ENCODE assay signal across 8 cellular contexts in genomic region chr9:15299374-15299939, GRCh38. TPM values are rescaled to one million over a fixed set of nuclear protein-coding genes. Genes with fewer than 3 reads are reported as not detected.
DNase-seq lines count a peak whose midpoint lies in the region; ATAC-seq and TF ChIP-seq lines count a peak whose summit lies in the region.

No MANE protein-coding gene starts in this region.

- no peaks in the 10 kb centered on the region for H3K27me3 ChIP-seq in Loucy (ENCODE audit: insufficient read depth, low read length, poor library complexity, severe bottlenecking)

- peak overlapping the region; percentile 13; the same call in 1 of the 2 replicates for H2AFZ ChIP-seq in Loucy (ENCODE audit: low read length)

- H3K27me3 Mint-ChIP-seq in activated naive CD8-positive, alpha-beta T cell treated with anti-CD3 and anti-CD28 coated beads for 36 hours, result no peaks in the 10 kb centered on the region
- no peaks in the 10 kb centered on the region for H3K27me3 Mint-ChIP-seq in stimulated activated memory B cell treated with anti-CD40 and anti-IgM and Interleukin-4, amounts not matched to agents 10 μg/mL and 1 μg/mL and 100 μg/mL, for 72 hours

- H3K9me2 ChIP-seq in Loucy (replicated peaks; ENCODE audit: low read depth, low read length), result no peaks in the 10 kb centered on the region

- peak overlapping the region; percentile 95 for H3K27ac Mint-ChIP-seq in activated naive CD8-positive, alpha-beta T cell treated with anti-CD3 and anti-CD28 coated beads for 36 hours
- H3K27ac Mint-ChIP-seq in stimulated activated memory B cell treated with anti-CD40 and anti-IgM and Interleukin-4, amounts not matched to agents 10 μg/mL and 1 μg/mL and 100 μg/mL, for 72 hours, result peak overlapping the region; percentile 45

- no peak for TF ChIP-seq CTCF in Loucy (conservative IDR thresholded peaks at IDR 0.05; ENCODE audit: low read length)

- peaks cover 40% of the 10 kb centered on the region for H3K36me3 Mint-ChIP-seq in activated naive CD8-positive, alpha-beta T cell treated with anti-CD3 and anti-CD28 coated beads for 36 hours
- peaks cover 11% of the 10 kb centered on the region for H3K36me3 Mint-ChIP-seq in stimulated activated memory B cell treated with anti-CD40 and anti-IgM and Interleukin-4, amounts not matched to agents 10 μg/mL and 1 μg/mL and 100 μg/mL, for 72 hours

- H3K9ac ChIP-seq in Loucy (ENCODE audit: low read depth, low read length, poor library complexity, severe bottlenecking), result peak overlapping the region; percentile 75

- H3K4me3 ChIP-seq in Loucy (ENCODE audit: low read length, poor library complexity, severe bottlenecking), result peak overlapping the region; percentile 74

- DNase-seq in CD1c-positive myeloid dendritic cell (ENCODE audit: extremely low spot score) (peak; percentile 41), left colon (no peak), Right ventricle myocardium superior (no peak), HPDE6-E6E7 (ENCODE audit: extremely low spot score) (no peak)
- peak; percentile 70 for DNase-seq in activated naive CD8-positive, alpha-beta T cell treated with anti-CD3 and anti-CD28 coated beads for 36 hours

- H3F3A ChIP-seq in Loucy (ENCODE audit: low read depth), result peaks cover 18% of the 10 kb centered on the region

- H3K4me3 Mint-ChIP-seq in activated naive CD8-positive, alpha-beta T cell treated with anti-CD3 and anti-CD28 coated beads for 36 hours, result peak overlapping the region; percentile 64
- no peak overlapping the region for H3K4me3 Mint-ChIP-seq in stimulated activated memory B cell treated with anti-CD40 and anti-IgM and Interleukin-4, amounts not matched to agents 10 μg/mL and 1 μg/mL and 100 μg/mL, for 72 hours

- H3K4me1 Mint-ChIP-seq in activated naive CD8-positive, alpha-beta T cell treated with anti-CD3 and anti-CD28 coated beads for 36 hours, result peaks cover 68% of the 10 kb centered on the region
- H3K4me1 Mint-ChIP-seq in stimulated activated memory B cell treated with anti-CD40 and anti-IgM and Interleukin-4, amounts not matched to agents 10 μg/mL and 1 μg/mL and 100 μg/mL, for 72 hours, result peaks cover 28% of the 10 kb centered on the region

- peaks cover 6% of the 10 kb centered on the region; the same call in 1 of the 2 replicates for H3K36me3 ChIP-seq in Loucy (ENCODE audit: insufficient read depth, low read length)

- peak overlapping the region; percentile 94 for H3K4me2 ChIP-seq in Loucy (ENCODE audit: low read depth, low read length, poor library complexity, severe bottlenecking)

- peaks cover 19% of the 10 kb centered on the region for H3K9me3 Mint-ChIP-seq in activated naive CD8-positive, alpha-beta T cell treated with anti-CD3 and anti-CD28 coated beads for 36 hours
- H3K9me3 Mint-ChIP-seq in stimulated activated memory B cell treated with anti-CD40 and anti-IgM and Interleukin-4, amounts not matched to agents 10 μg/mL and 1 μg/mL and 100 μg/mL, for 72 hours, result peaks cover 5% of the 10 kb centered on the region

- H3K9me3 ChIP-seq in Loucy (ENCODE audit: insufficient read depth, low read depth, low read length), result peaks cover 5% of the 10 kb centered on the region; the same call in 1 of the 2 replicates

- peak; percentile 90 for ATAC-seq in GM21447 (IDR thresholded peaks at IDR 0.05; ENCODE audit: unreplicated experiment)
- peak; percentile 85 for ATAC-seq in stimulated activated memory B cell treated with anti-CD40 and anti-IgM and Interleukin-4, amounts not matched to agents 10 μg/mL and 1 μg/mL and 100 μg/mL, for 72 hours
- no peak for ATAC-seq in left colon
- no peak for ATAC-seq in Right ventricle myocardium superior (ENCODE audit: poor library complexity)

- peaks cover 47% of the 10 kb centered on the region for H3K79me2 ChIP-seq in Loucy (ENCODE audit: insufficient read depth, low read length)

- intact Hi-C loops in left colon (cut with DNase I, micrococcal nuclease), result loop anchor here in 1 of 2 donors (10.0 kb wide), 1 partner anchor 115 kb away; no protein-coding TSS in a partner anchor
- intact Hi-C loops in Right ventricle myocardium superior (cut with DNase I), result no loop called here

- H4K20me1 ChIP-seq in Loucy (ENCODE audit: insufficient read depth, low read length, poor library complexity, severe bottlenecking), result no peaks in the 10 kb centered on the region

- peaks cover 66% of the 10 kb centered on the region for H3K4me1 ChIP-seq in Loucy (ENCODE audit: insufficient read depth, low read length, poor library complexity, severe bottlenecking)

RNA-seq across cellular contexts. Expression of gene TTC39B, which starts 7.6 kb away (rescaled TPM):
- 10 to 100 TPM; 16.2 to 17.3 TPM for total RNA-seq in activated naive CD8-positive, alpha-beta T cell treated with anti-CD3 and anti-CD28 coated beads for 36 hours
- total RNA-seq in left colon (10 to 100 TPM; 45.3 to 50.5 TPM), Right ventricle myocardium superior (1.3 TPM)

Comparison
In these comparisons a context has a peak if more than half of its experiments do, and no peak if none do; other contexts are left out.
1. DNase-seq: peak in CD1c-positive myeloid dendritic cell (single experiment) and activated naive CD8-positive, alpha-beta T cell treated with anti-CD3 and anti-CD28 coated beads for 36 hours (single experiment); none in left colon (0 of 2), Right ventricle myocardium superior (single experiment) and HPDE6-E6E7 (single experiment).
2. ATAC-seq: peak in GM21447 (single experiment) and stimulated activated memory B cell treated with anti-CD40 and anti-IgM and Interleukin-4, amounts not matched to agents 10 μg/mL and 1 μg/mL and 100 μg/mL, for 72 hours (single experiment); none in left colon (single experiment) and Right ventricle myocardium superior (single experiment).